ENCODE assay signal across 1 cellular context in genomic region chr13:95604534-95604915, GRCh38.
TF ChIP-seq lines count a peak whose summit lies in the region.

No MANE protein-coding gene starts in this region.

TF ChIP-seq in HepG2, 621 proteins besides CTCF, POLR2A, EP300 and RAD21:
- TF ChIP-seq CREB1 (IDR thresholded peaks at IDR 0.05) (peak; percentile 21; the same call in 1 of the 2 replicates), CREB1 (CRISPR knock-in tag; IDR thresholded peaks at IDR 0.05) (no peak), KDM6A (CRISPR knock-in tag; IDR thresholded peaks at IDR 0.05; ENCODE audit: low read depth) (no peak), HNF4A (CRISPR knock-in tag; IDR thresholded peaks at IDR 0.05) (no peak), ZBTB40 (IDR thresholded peaks at IDR 0.05) (no peak), ZBTB40 (CRISPR knock-in tag; IDR thresholded peaks at IDR 0.05) (no peak), ZNF839 (CRISPR knock-in tag; IDR thresholded peaks at IDR 0.05; ENCODE audit: borderline replicate concordance) (no peak), PTBP1 (IDR thresholded peaks at IDR 0.05; ENCODE audit: low read depth, low read length, poor library complexity, severe bottlenecking) (no peak), MXI1 (IDR thresholded peaks at IDR 0.05; ENCODE audit: borderline replicate concordance, low read depth, low read length) (0 out of 3 replicates have a peak, but pooled peaks have one; percentile 4), REST (IDR thresholded peaks at IDR 0.05; ENCODE audit: borderline replicate concordance in 1 of 2, low read depth in 1 of 2, low read length in 2 of 2) (no peak), ZNF891 (CRISPR knock-in tag; IDR thresholded peaks at IDR 0.05) (no peak), ZNF350 (CRISPR knock-in tag; IDR thresholded peaks at IDR 0.05; ENCODE audit: borderline replicate concordance, low read depth) (no peak)
TF ChIP-seq in HepG2: peak in this region for 2.
